ENCODE assay signal across 16 cellular contexts in the genomic region with DNA sequence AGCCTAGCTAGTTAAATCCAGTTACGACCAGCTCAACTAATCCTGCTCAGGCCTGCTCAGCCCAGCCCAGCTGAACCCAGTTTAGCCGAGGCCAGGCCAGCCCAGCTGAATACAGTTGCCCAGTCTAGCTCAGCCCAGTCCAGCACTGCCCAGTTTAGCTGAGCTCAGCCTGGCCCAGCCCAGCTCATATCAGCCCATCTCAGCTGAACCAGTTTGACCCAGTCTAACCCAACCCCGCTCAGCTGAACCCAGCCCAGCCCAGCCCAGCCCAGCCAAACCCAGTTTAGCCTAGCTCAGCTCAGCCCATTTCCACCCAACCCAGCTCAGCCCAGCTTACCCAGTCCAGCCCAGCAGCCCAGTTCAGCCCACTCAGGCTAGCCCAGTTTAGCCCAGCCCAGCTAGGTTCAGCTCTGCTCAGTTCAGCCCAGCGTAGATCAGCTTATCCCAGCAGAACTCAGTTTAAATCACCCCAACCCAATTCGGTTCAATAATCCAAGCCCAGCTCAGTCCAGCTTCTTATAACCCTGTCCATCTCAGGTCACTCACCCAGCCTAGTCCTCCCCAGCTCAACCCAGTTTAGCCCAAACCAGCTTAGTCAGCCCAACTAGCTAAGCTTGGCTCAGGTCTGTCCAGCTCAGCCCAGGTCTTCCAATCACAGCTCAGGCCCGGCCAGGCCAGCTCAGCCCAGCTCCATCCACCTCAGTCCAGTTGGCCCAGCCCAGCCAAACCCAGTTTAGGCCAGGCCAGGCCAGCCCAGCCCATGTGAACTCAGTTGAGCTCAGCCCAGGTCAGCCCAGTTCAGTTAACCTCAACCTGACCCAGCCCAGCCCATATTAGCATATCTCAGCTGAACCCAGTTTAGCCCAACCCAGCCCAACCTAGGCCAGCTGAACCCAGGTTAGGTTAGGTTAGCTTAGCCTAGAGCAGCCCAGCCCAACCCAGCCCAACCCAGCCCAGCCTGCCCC.
DNase-seq lines count a peak whose midpoint lies in the region; ATAC-seq and TF ChIP-seq lines count a peak whose summit lies in the region.
"Had no signal": no experiment of that assay in that cellular context is flagged by ENCODE, and none has a peak within 500 bp of the region (broad histone marks: within the 10 kb centered on the region; RNA-seq: fewer than 3 reads in every experiment).

No MANE protein-coding gene starts in this region.

- H3K27me3 Mint-ChIP-seq in chondrocyte (ENCODE audit: low read depth) (no peaks in the 10 kb centered on the region), neural progenitor cell (ENCODE audit: insufficient read depth, low read depth) (peaks cover 4% of the 10 kb centered on the region), GM23338 (ENCODE audit: insufficient read depth, low read depth, poor library complexity) (peaks cover 3% of the 10 kb centered on the region), nephron progenitor cell (ENCODE audit: low read depth, poor library complexity) (no peaks in the 10 kb centered on the region)
- H3K27me3 Mint-ChIP-seq: activated CD4-positive, alpha-beta T cell treated with anti-CD3 and anti-CD28 coated beads for 36 hours had no signal

- H4K20me1 ChIP-seq in neural progenitor cell (ENCODE audit: low read depth) = no peaks in the 10 kb centered on the region
- H4K20me1 ChIP-seq in GM23338 (replicated peaks; ENCODE audit: insufficient read depth) = no peaks in the 10 kb centered on the region
- H4K20me1 ChIP-seq: BLaER1 had no signal

- DNase-seq in ELF-1 (ENCODE audit: low read depth, low spot score) = peak; percentile 89
- peak in 48 of 76 experiments; percentile 2 to 68 (median 31) for DNase-seq in HUDEP-2 (lab: John Stamatoyannopoulos, UW; ENCODE audit: unreplicated experiment in 76 of 76)
- peak; percentile 67 for DNase-seq in chondrocyte (ENCODE audit: low spot score)
- no peak for DNase-seq in neural progenitor cell (ENCODE audit: low spot score)
- DNase-seq in GM23338 (ENCODE audit: low spot score) = no peak
- no peak for DNase-seq in mesenteric fat pad (ENCODE audit: low spot score)
- no peak for DNase-seq in nephron progenitor cell
- DNase-seq: activated CD4-positive, alpha-beta T cell treated with anti-CD3 and anti-CD28 coated beads for 36 hours; effector CD8-positive, alpha-beta T cell; KBM-7; stimulated activated CD4-positive, alpha-beta T cell treated with anti-CD3 and anti-CD28 coated beads, Interleukin-4, amount 100 ng/mL, for 24 hours; stimulated activated CD8-positive, alpha-beta memory T cell treated with anti-CD3 and anti-CD28 coated beads, Interleukin-4, amount 100 ng/mL, for 48 hours had no signal

- ATAC-seq in GM23338 = no peak
- ATAC-seq: activated CD4-positive, alpha-beta T cell treated with anti-CD3 and anti-CD28 coated beads for 36 hours had no signal

- H3K79me2 ChIP-seq in neural progenitor cell (ENCODE audit: low read depth) = no peaks in the 10 kb centered on the region
- no peaks in the 10 kb centered on the region for H3K79me2 ChIP-seq in GM23338 (replicated peaks; ENCODE audit: insufficient read depth)

- H3K27ac ChIP-seq in neural progenitor cell (no peak overlapping the region), GM23338 (ENCODE audit: low read depth) (no peak overlapping the region)
- H3K27ac ChIP-seq: BLaER1, cardiac muscle cell, ovary, thoracic aorta had no signal

- H3K9ac ChIP-seq in neural progenitor cell = no peak overlapping the region
- H3K9ac ChIP-seq: BLaER1 had no signal

- no peaks in the 10 kb centered on the region for H3K9me2 ChIP-seq in GM23338 (ENCODE audit: insufficient read depth)

- H3F3A ChIP-seq in neural progenitor cell (ENCODE audit: low read depth) = no peaks in the 10 kb centered on the region
- H3F3A ChIP-seq in GM23338 (replicated peaks; ENCODE audit: low read depth) = no peaks in the 10 kb centered on the region

- H3K9me3 ChIP-seq in neural progenitor cell (ENCODE audit: low read depth) = no peaks in the 10 kb centered on the region
- H3K9me3 ChIP-seq: BLaER1, ovary, thoracic aorta had no signal

- H3K27me3 ChIP-seq in neural progenitor cell (no peaks in the 10 kb centered on the region), GM23338 (ENCODE audit: insufficient read depth) (no peaks in the 10 kb centered on the region)
- H3K27me3 ChIP-seq: BLaER1, cardiac muscle cell, ovary had no signal

- TF ChIP-seq CTCF in chondrocyte (IDR thresholded peaks at IDR 0.05) (no peak), neural progenitor cell (IDR thresholded peaks at IDR 0.05) (no peak), GM23338 (conservative IDR thresholded peaks at IDR 0.05; ENCODE audit: low read depth in 2 of 2) (no peak), nephron progenitor cell (IDR thresholded peaks at IDR 0.05) (no peak)

- no peaks in the 10 kb centered on the region for H3K4me1 ChIP-seq in neural progenitor cell
- H3K4me1 ChIP-seq in GM23338 (ENCODE audit: insufficient read depth) = no peaks in the 10 kb centered on the region

- H3K36me3 Mint-ChIP-seq in chondrocyte (ENCODE audit: low read depth) = no peaks in the 10 kb centered on the region
- peaks cover 3% of the 10 kb centered on the region for H3K36me3 Mint-ChIP-seq in neural progenitor cell
- H3K36me3 Mint-ChIP-seq in GM23338 (ENCODE audit: low read depth) = peaks cover 18% of the 10 kb centered on the region
- H3K36me3 Mint-ChIP-seq in nephron progenitor cell (ENCODE audit: low read depth) = no peaks in the 10 kb centered on the region

- H2AFZ ChIP-seq in neural progenitor cell (replicated peaks) (no peak overlapping the region), GM23338 (no peak overlapping the region)

- H3K9me3 Mint-ChIP-seq in chondrocyte (ENCODE audit: low read depth) (peaks cover 13% of the 10 kb centered on the region), neural progenitor cell (peaks cover 25% of the 10 kb centered on the region), GM23338 (peaks cover 64% of the 10 kb centered on the region), nephron progenitor cell (peaks cover 52% of the 10 kb centered on the region)

- H3K36me3 ChIP-seq in neural progenitor cell = no peaks in the 10 kb centered on the region
- no peaks in the 10 kb centered on the region for H3K36me3 ChIP-seq in GM23338 (ENCODE audit: insufficient read depth)
- H3K36me3 ChIP-seq: BLaER1, cardiac muscle cell, ovary, thoracic aorta had no signal

- H3K4me3 Mint-ChIP-seq in chondrocyte (ENCODE audit: unreplicated experiment) (no peak overlapping the region), neural progenitor cell (peak overlapping the region; percentile 41), GM23338 (no peak overlapping the region), nephron progenitor cell (no peak overlapping the region)
- H3K4me3 Mint-ChIP-seq: activated CD4-positive, alpha-beta T cell treated with anti-CD3 and anti-CD28 coated beads for 36 hours had no signal

- no peak overlapping the region for H3K27ac Mint-ChIP-seq in chondrocyte (ENCODE audit: unreplicated experiment)
- H3K27ac Mint-ChIP-seq in neural progenitor cell = no peak overlapping the region
- H3K27ac Mint-ChIP-seq in GM23338 = no peak overlapping the region
- no peak overlapping the region for H3K27ac Mint-ChIP-seq in nephron progenitor cell
- H3K27ac Mint-ChIP-seq: activated CD4-positive, alpha-beta T cell treated with anti-CD3 and anti-CD28 coated beads for 36 hours had no signal

- H3K4me1 Mint-ChIP-seq in chondrocyte (ENCODE audit: low read depth) (no peaks in the 10 kb centered on the region), neural progenitor cell (no peaks in the 10 kb centered on the region), GM23338 (no peaks in the 10 kb centered on the region), nephron progenitor cell (no peaks in the 10 kb centered on the region)
- H3K4me1 Mint-ChIP-seq: activated CD4-positive, alpha-beta T cell treated with anti-CD3 and anti-CD28 coated beads for 36 hours had no signal

- H3K4me3 ChIP-seq in neural progenitor cell = no peak overlapping the region
- H3K4me3 ChIP-seq in GM23338 = no peak overlapping the region
- H3K4me3 ChIP-seq: BLaER1, cardiac muscle cell, ovary, thoracic aorta had no signal

- H3K4me2 ChIP-seq in neural progenitor cell (no peak overlapping the region), GM23338 (no peak overlapping the region)
- H3K4me2 ChIP-seq: BLaER1 had no signal

TF ChIP-seq in GM23338, 12 proteins besides CTCF, POLR2A, EP300 and RAD21 (continues in another document):
- TF ChIP-seq NANOG (IDR thresholded peaks at IDR 0.05; ENCODE audit: borderline replicate concordance) = no peak

Comparison
In these comparisons a context has a peak if more than half of its experiments do, and no peak if none do; other contexts are left out.
1. DNase-seq: peak in ELF-1 (single experiment), HUDEP-2 (48 of 76) and chondrocyte (single experiment); none in neural progenitor cell (single experiment), GM23338 (single experiment), mesenteric fat pad (single experiment) and nephron progenitor cell (single experiment).